In genomic region chrX:133776072-133776471, GRCh38 we compare ENCODE assay signal across 8 cellular contexts.
DNase-seq lines count a peak whose midpoint lies in the region; ATAC-seq and TF ChIP-seq lines count a peak whose summit lies in the region.

No MANE protein-coding gene starts in this region.

- TF ChIP-seq CTCF in BE2C (IDR thresholded peaks at IDR 0.05; ENCODE audit: low read depth, low read length), result peak; percentile 51
- peak; percentile 61 for TF ChIP-seq CTCF in HFFc6 (IDR thresholded peaks at IDR 0.05)
- TF ChIP-seq CTCF in stomach (IDR thresholded peaks at IDR 0.05), result peak in 3 of 7 experiments; percentile 6 to 26 (median 18)
- no peak for TF ChIP-seq CTCF in sigmoid colon (IDR thresholded peaks at IDR 0.05)

- 52 to 73% (median 69%) methylated on average over 7 of the region's 7 CpGs for WGBS in stomach, 5 donors
- WGBS in sigmoid colon, 2 donors, result 71 to 83% methylated on average over 7 of the region's 7 CpGs

- no peaks in the 10 kb centered on the region; the same call in 1 of the 2 replicates for H3K27me3 Mint-ChIP-seq in HFFc6 (ENCODE audit: insufficient read depth)
- no peaks in the 10 kb centered on the region for H3K27me3 Mint-ChIP-seq in activated CD8-positive, alpha-beta T cell treated with anti-CD3 and anti-CD28 coated beads, Interleukin-2, amount 10 ng/mL, durations not matched to agents 7 days and 5 days (ENCODE audit: low read depth)

- H3K27me3 ChIP-seq in BE2C (no peaks in the 10 kb centered on the region), stomach (no peaks in the 10 kb centered on the region), sigmoid colon (no peaks in the 10 kb centered on the region)

- ATAC-seq in activated CD8-positive, alpha-beta T cell treated with anti-CD3 and anti-CD28 coated beads, Interleukin-2, amount 10 ng/mL, durations not matched to agents 7 days and 5 days, result no peak
- no peak for ATAC-seq in HG03280 (IDR thresholded peaks at IDR 0.05; ENCODE audit: unreplicated experiment)
- ATAC-seq in HG03135 (IDR thresholded peaks at IDR 0.05; ENCODE audit: unreplicated experiment), result no peak

- H3K36me3 ChIP-seq in BE2C (no peaks in the 10 kb centered on the region), stomach (no peaks in the 10 kb centered on the region), sigmoid colon (no peaks in the 10 kb centered on the region)

- H3K27ac Mint-ChIP-seq in HFFc6, result no peak overlapping the region
- H3K27ac Mint-ChIP-seq in activated CD8-positive, alpha-beta T cell treated with anti-CD3 and anti-CD28 coated beads, Interleukin-2, amount 10 ng/mL, durations not matched to agents 7 days and 5 days, result no peak overlapping the region

- DNase-seq in BE2C (peak; percentile 27), HFFc6 (no peak), hepatic stellate cell (ENCODE audit: low spot score) (peak; percentile 2), stomach (peak; percentile 27), sigmoid colon (no peak)
- DNase-seq in activated CD8-positive, alpha-beta T cell treated with anti-CD3 and anti-CD28 coated beads, Interleukin-2, amount 10 ng/mL, durations not matched to agents 7 days and 5 days, result peak; percentile 35

- H3K4me3 ChIP-seq in BE2C (ENCODE audit: low read depth, low read length) (no peak overlapping the region), stomach (no peak overlapping the region), sigmoid colon (no peak overlapping the region)

- no peak overlapping the region for H3K27ac ChIP-seq in stomach
- no peak overlapping the region for H3K27ac ChIP-seq in sigmoid colon

- CTCF ChIA-PET in activated CD8-positive, alpha-beta T cell treated with anti-CD3 and anti-CD28 coated beads, Interleukin-2, amount 10 ng/mL, durations not matched to agents 7 days and 5 days (lab: Charles Lee), result no interaction called here

- H3K4me1 ChIP-seq in BE2C, result no peaks in the 10 kb centered on the region
- H3K4me1 ChIP-seq in stomach, result no peaks in the 10 kb centered on the region
- H3K4me1 ChIP-seq in sigmoid colon, result no peaks in the 10 kb centered on the region

- intact Hi-C loops in stomach (cut with DNase I; ENCODE audit: low total_unique reads) (no loop called here), sigmoid colon (cut with DNase I) (no loop called here)

- H3K9me3 ChIP-seq in BE2C (no peaks in the 10 kb centered on the region), stomach (no peaks in the 10 kb centered on the region), sigmoid colon (no peaks in the 10 kb centered on the region)

- TF ChIP-seq EP300 in stomach (IDR thresholded peaks at IDR 0.05) (no peak), sigmoid colon (IDR thresholded peaks at IDR 0.05) (no peak)

- POLR2A ChIA-PET in activated CD8-positive, alpha-beta T cell treated with anti-CD3 and anti-CD28 coated beads, Interleukin-2, amount 10 ng/mL, durations not matched to agents 7 days and 5 days (lab: Charles Lee), result no interaction called here

- H3K36me3 Mint-ChIP-seq in HFFc6 (ENCODE audit: low read depth), result no peaks in the 10 kb centered on the region
- H3K36me3 Mint-ChIP-seq in activated CD8-positive, alpha-beta T cell treated with anti-CD3 and anti-CD28 coated beads, Interleukin-2, amount 10 ng/mL, durations not matched to agents 7 days and 5 days (ENCODE audit: low read depth), result no peaks in the 10 kb centered on the region

- no peak for TF ChIP-seq POLR2A in stomach (IDR thresholded peaks at IDR 0.05)
- no peak for TF ChIP-seq POLR2A in sigmoid colon (IDR thresholded peaks at IDR 0.05)

- H3K9me3 Mint-ChIP-seq in HFFc6, result no peaks in the 10 kb centered on the region
- H3K9me3 Mint-ChIP-seq in activated CD8-positive, alpha-beta T cell treated with anti-CD3 and anti-CD28 coated beads, Interleukin-2, amount 10 ng/mL, durations not matched to agents 7 days and 5 days (ENCODE audit: insufficient read depth), result no peaks in the 10 kb centered on the region

- no peaks in the 10 kb centered on the region for H3K4me1 Mint-ChIP-seq in HFFc6 (ENCODE audit: low read depth)
- H3K4me1 Mint-ChIP-seq in activated CD8-positive, alpha-beta T cell treated with anti-CD3 and anti-CD28 coated beads, Interleukin-2, amount 10 ng/mL, durations not matched to agents 7 days and 5 days (ENCODE audit: low read depth), result no peaks in the 10 kb centered on the region

- H3K4me3 Mint-ChIP-seq in HFFc6, result no peak overlapping the region
- no peak overlapping the region for H3K4me3 Mint-ChIP-seq in activated CD8-positive, alpha-beta T cell treated with anti-CD3 and anti-CD28 coated beads, Interleukin-2, amount 10 ng/mL, durations not matched to agents 7 days and 5 days

Comparison
In these comparisons a context has a peak if more than half of its experiments do, and no peak if none do; other contexts are left out.
1. DNase-seq: peak in BE2C (single experiment), activated CD8-positive, alpha-beta T cell treated with anti-CD3 and anti-CD28 coated beads, Interleukin-2, amount 10 ng/mL, durations not matched to agents 7 days and 5 days (single experiment), hepatic stellate cell (single experiment) and stomach (single experiment); none in HFFc6 (single experiment) and sigmoid colon (single experiment).
2. CTCF ChIP-seq: peak in BE2C (single experiment) and HFFc6 (single experiment); none in sigmoid colon (0 of 4).